Comparison of ENCODE assay signal across 20 cellular contexts in the genomic region with DNA sequence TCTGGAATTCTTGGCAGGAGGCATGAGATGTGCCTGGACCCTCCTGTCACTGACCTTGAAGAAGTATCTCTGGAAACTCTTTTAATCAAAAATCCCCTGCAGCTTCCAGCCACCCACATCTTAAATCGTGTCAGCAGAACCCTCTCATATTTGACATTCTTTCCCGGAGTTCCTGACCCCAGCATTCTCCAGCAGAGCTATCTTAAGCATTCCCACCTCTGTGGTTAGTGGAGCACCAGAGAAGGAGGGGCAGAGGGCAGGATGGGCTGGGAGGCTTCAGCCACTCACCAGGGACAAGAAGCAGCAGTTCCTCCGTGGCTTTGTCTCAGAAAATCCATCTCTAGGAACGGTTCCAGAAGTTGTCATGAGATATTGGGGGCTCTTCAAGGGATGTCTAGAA.
DNase-seq lines count a peak whose midpoint lies in the region; ATAC-seq, FAIRE-seq and TF ChIP-seq lines count a peak whose summit lies in the region.
"Had no signal": no experiment of that assay in that cellular context is flagged by ENCODE, and none has a peak within 500 bp of the region (broad histone marks: within the 10 kb centered on the region; RNA-seq: fewer than 3 reads in every experiment).

No MANE protein-coding gene starts in this region.

- H3K79me1 ChIP-seq in H9 (ENCODE audit: insufficient read depth, low read depth, low read length, poor library complexity, severe bottlenecking), result no peaks in the 10 kb centered on the region

- no peak overlapping the region for H3K18ac ChIP-seq in H9 (ENCODE audit: insufficient read length, low read depth, low read length)

- TF ChIP-seq CTCF in H9 (conservative IDR thresholded peaks at IDR 0.05) (no peak), mucosa of descending colon (IDR thresholded peaks at IDR 0.05) (no peak)

- H3K4me3 Mint-ChIP-seq in H9, result no peak overlapping the region
- H3K4me3 Mint-ChIP-seq: activated CD4-positive, alpha-beta memory T cell treated with anti-CD3 and anti-CD28 coated beads for 36 hours; activated naive CD8-positive, alpha-beta T cell treated with anti-CD3 and anti-CD28 coated beads, Interleukin-2, amount 10 ng/mL, durations not matched to agents 7 days and 5 days; activated T-cell treated with anti-CD3 and anti-CD28 coated beads, Interleukin-2, amount 50 U/mL, for 72 hours had no signal

- H3K4me2 ChIP-seq in H9 (ENCODE audit: insufficient read depth, insufficient read length, low read length), result no peak overlapping the region
- H3K4me2 ChIP-seq: BLaER1 had no signal

- no peak overlapping the region for H2BK120ac ChIP-seq in H9 (ENCODE audit: low read depth, low read length, poor library complexity, severe bottlenecking)

- H3K36me3 Mint-ChIP-seq in H9 (ENCODE audit: insufficient read depth in 1 of 3, low read depth in 3 of 3), result peaks cover 0 to 10% (median 0%) of the 10 kb centered on the region in 3 experiments; a peak in 2 of 7 replicates
- H3K36me3 Mint-ChIP-seq: activated CD4-positive, alpha-beta memory T cell treated with anti-CD3 and anti-CD28 coated beads for 36 hours; activated naive CD8-positive, alpha-beta T cell treated with anti-CD3 and anti-CD28 coated beads, Interleukin-2, amount 10 ng/mL, durations not matched to agents 7 days and 5 days had no signal

- no peak overlapping the region for H3K4ac ChIP-seq in H9 (ENCODE audit: low read depth, low read length)

- WGBS in H9 (ENCODE audit: extremely low coverage, insufficient read length, low lambda C conversion rate), result no CpG with 5 or more reads among the region's 4 CpGs

- no peaks in the 10 kb centered on the region for H3K9me3 ChIP-seq in H9 (ENCODE audit: control insufficient read depth, low read depth, low read length)
- no peaks in the 10 kb centered on the region for H3K9me3 ChIP-seq in mucosa of descending colon
- H3K9me3 ChIP-seq: BLaER1 had no signal

- peaks cover 3% of the 10 kb centered on the region; the same call in 1 of the 2 replicates for H3K27me3 Mint-ChIP-seq in H9 (ENCODE audit: low read depth)
- H3K27me3 Mint-ChIP-seq: activated CD4-positive, alpha-beta memory T cell treated with anti-CD3 and anti-CD28 coated beads for 36 hours; activated naive CD8-positive, alpha-beta T cell treated with anti-CD3 and anti-CD28 coated beads, Interleukin-2, amount 10 ng/mL, durations not matched to agents 7 days and 5 days had no signal

- H3K4me1 Mint-ChIP-seq in H9, result peaks cover 16 to 23% of the 10 kb centered on the region in 2 experiments
- H3K4me1 Mint-ChIP-seq: activated naive CD8-positive, alpha-beta T cell treated with anti-CD3 and anti-CD28 coated beads, Interleukin-2, amount 10 ng/mL, durations not matched to agents 7 days and 5 days had no signal

- H3K23ac ChIP-seq in H9 (ENCODE audit: insufficient read length, low read depth, low read length), result no peak overlapping the region

- no peak overlapping the region for H2AFZ ChIP-seq in H9 (ENCODE audit: low read length)

- no peak overlapping the region for H2AK5ac ChIP-seq in H9 (ENCODE audit: insufficient read length, low read length)

- no peak overlapping the region for H3T11ph ChIP-seq in H9 (ENCODE audit: low read length)

- no peak overlapping the region for H3K27ac Mint-ChIP-seq in H9
- H3K27ac Mint-ChIP-seq: activated CD4-positive, alpha-beta memory T cell treated with anti-CD3 and anti-CD28 coated beads for 36 hours; activated naive CD8-positive, alpha-beta T cell treated with anti-CD3 and anti-CD28 coated beads, Interleukin-2, amount 10 ng/mL, durations not matched to agents 7 days and 5 days; activated T-cell treated with anti-CD3 and anti-CD28 coated beads, Interleukin-2, amount 50 U/mL, for 72 hours had no signal

- H2BK20ac ChIP-seq in H9 (ENCODE audit: low read depth, low read length, poor library complexity, severe bottlenecking), result no peak overlapping the region

- no peak overlapping the region for H3K9ac ChIP-seq in H9 (ENCODE audit: extremely low read depth, insufficient read length, low read length)
- H3K9ac ChIP-seq: BLaER1 had no signal

- no peak for FAIRE-seq in frontal cortex (lab: Jason Lieb, UNC)
- FAIRE-seq: endothelial cell of umbilical vein, keratinocyte had no signal

- no peak overlapping the region for H3K14ac ChIP-seq in H9 (ENCODE audit: insufficient read depth, low read length)

- no peak overlapping the region for H3K27ac ChIP-seq in H9 (ENCODE audit: insufficient read length, low read depth, low read length)
- H3K27ac ChIP-seq: BLaER1, SK-N-MC had no signal

- intact Hi-C loops in mucosa of descending colon (cut with DNase I, micrococcal nuclease), result no loop called here

- H2BK5ac ChIP-seq in H9 (ENCODE audit: insufficient read length, low read length), result no peak overlapping the region

- H3K27me3 ChIP-seq in H9 (ENCODE audit: insufficient read depth, low read length), result no peaks in the 10 kb centered on the region; the same call in 1 of the 2 replicates
- H3K27me3 ChIP-seq: BLaER1, MG63 had no signal

- H4K91ac ChIP-seq in H9 (ENCODE audit: insufficient read length, low read depth, low read length), result no peak overlapping the region

- no peaks in the 10 kb centered on the region for H3K36me3 ChIP-seq in mucosa of descending colon (ENCODE audit: low read depth)
- H3K36me3 ChIP-seq: BLaER1, MG63 had no signal

- no peaks in the 10 kb centered on the region for H3K79me2 ChIP-seq in H9 (ENCODE audit: insufficient read depth, low read length)

- no peak overlapping the region for H2BK15ac ChIP-seq in H9 (ENCODE audit: low read depth, low read length)

- H2BK12ac ChIP-seq in H9 (ENCODE audit: insufficient read length, low read depth, low read length), result no peak overlapping the region

- no peaks in the 10 kb centered on the region for H3K23me2 ChIP-seq in H9 (ENCODE audit: insufficient read length, low read depth, low read length, poor library complexity, severe bottlenecking)

- ATAC-seq in mucosa of descending colon, result no peak
- ATAC-seq: activated T-cell treated with anti-CD3 and anti-CD28 coated beads, Interleukin-2, amount 50 U/mL, for 72 hours had no signal

- H3K4me3 ChIP-seq in mucosa of descending colon, result no peak overlapping the region
- H3K4me3 ChIP-seq: BLaER1, MG63, SK-N-MC had no signal

- peak; percentile 29 for DNase-seq in H9
- DNase-seq in T1000 (lab: John Stamatoyannopoulos, UW), result peak; percentile 61
- DNase-seq in iris pigment epithelial cell (ENCODE audit: low read depth), result peak; percentile 34
- peak; percentile 73 for DNase-seq in smooth muscle cell of the brain vasculature (ENCODE audit: low read depth, low spot score)
- no peak for DNase-seq in mucosa of descending colon
- no peak for DNase-seq in NCI-H2107 treated with DMSO at 0.1 percent for 48 hours (lab: John Stamatoyannopoulos, UW; ENCODE audit: unreplicated experiment)
- no peak for DNase-seq in frontal cortex (ENCODE audit: low spot score in 2 of 2)
- DNase-seq in NCI-H524 treated with DMSO at 0.1 percent for 48 hours (lab: John Stamatoyannopoulos, UW), result no peak
- DNase-seq: activated CD4-positive, alpha-beta memory T cell treated with anti-CD3 and anti-CD28 coated beads for 36 hours; activated naive CD8-positive, alpha-beta T cell treated with anti-CD3 and anti-CD28 coated beads, Interleukin-2, amount 10 ng/mL, durations not matched to agents 7 days and 5 days; activated T-cell treated with anti-CD3 and anti-CD28 coated beads, Interleukin-2, amount 50 U/mL, for 72 hours; DMS53; glutamatergic neuron; MG63; NCI-H187; NCI-H524 had no signal

- H4K20me1 ChIP-seq in H9 (ENCODE audit: control insufficient read depth, insufficient read depth, insufficient read length), result no peaks in the 10 kb centered on the region
- H4K20me1 ChIP-seq: BLaER1 had no signal

- H4K8ac ChIP-seq in H9 (replicated peaks; ENCODE audit: insufficient read length, low read depth, low read length), result no peak overlapping the region

- no peak overlapping the region for H3K56ac ChIP-seq in H9 (ENCODE audit: insufficient read length, low read depth, low read length)

- H3K4me1 ChIP-seq in H9 (ENCODE audit: insufficient read depth, low read length) (peaks cover 7% of the 10 kb centered on the region; the same call in 1 of the 2 replicates), mucosa of descending colon (ENCODE audit: low read depth) (peaks cover 16% of the 10 kb centered on the region)

- no peak overlapping the region for H4K5ac ChIP-seq in H9 (ENCODE audit: insufficient read length, low read depth, low read length)

- H3K9me3 Mint-ChIP-seq in H9, result peaks cover 0 to 3% of the 10 kb centered on the region in 2 experiments; a peak in 2 of 5 replicates

Comparison
In these comparisons a context has a peak if more than half of its experiments do, and no peak if none do; other contexts are left out.
1. DNase-seq: peak in H9 (single experiment), T1000 (single experiment), iris pigment epithelial cell (single experiment) and smooth muscle cell of the brain vasculature (single experiment); none in mucosa of descending colon (0 of 3), NCI-H2107 treated with DMSO at 0.1 percent for 48 hours (single experiment), frontal cortex (0 of 2) and NCI-H524 treated with DMSO at 0.1 percent for 48 hours (single experiment).